Comparison of ENCODE assay signal across 23 cellular contexts in the genomic region with DNA sequence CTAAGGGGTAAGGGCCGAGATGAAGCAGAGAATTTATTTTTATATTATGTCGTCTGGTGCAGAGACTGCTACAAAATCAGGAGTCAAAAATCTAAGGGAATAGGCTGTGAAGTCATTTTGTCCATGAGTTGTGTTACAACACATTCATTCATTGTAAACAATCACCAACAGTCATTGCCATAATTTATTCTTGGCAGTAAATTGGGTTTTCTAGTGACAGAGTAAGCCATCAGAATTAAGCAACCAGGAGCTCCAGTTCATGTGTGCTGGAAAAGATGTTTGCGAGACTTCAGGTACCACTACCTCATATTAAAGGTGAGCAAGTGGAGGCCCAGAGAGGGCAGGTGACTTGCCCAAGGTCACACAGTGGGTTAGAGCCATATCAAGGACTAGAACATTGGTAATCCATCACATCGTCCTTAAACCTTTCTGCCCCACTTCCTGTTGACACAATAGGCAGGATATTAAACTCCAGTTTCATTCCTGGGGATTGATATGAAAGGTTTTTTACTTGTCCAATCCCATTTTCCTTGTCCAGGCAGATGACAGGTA. TPM values are rescaled to one million over a fixed set of nuclear protein-coding genes. Genes with fewer than 3 reads are reported as not detected.
DNase-seq lines count a peak whose midpoint lies in the region; ATAC-seq, FAIRE-seq and TF ChIP-seq lines count a peak whose summit lies in the region.
"Had no signal": no experiment of that assay in that cellular context is flagged by ENCODE, and none has a peak within 500 bp of the region (broad histone marks: within the 10 kb centered on the region; RNA-seq: fewer than 3 reads in every experiment).

No MANE protein-coding gene starts in this region.

- no peaks in the 10 kb centered on the region for H3K9me2 ChIP-seq in GM23248 (ENCODE audit: insufficient read depth)

- no peak for ATAC-seq in heart right ventricle

- H3K36me3 ChIP-seq in GM23248 (ENCODE audit: low read depth) (peaks cover 3% of the 10 kb centered on the region; the same call in 1 of the 2 replicates), neutrophil (peaks cover 7% of the 10 kb centered on the region), heart right ventricle (no peaks in the 10 kb centered on the region)

- TF ChIP-seq CTCF in fibroblast of villous mesenchyme (IDR thresholded peaks at IDR 0.05; ENCODE audit: insufficient read depth, low read depth, low read length) (no peak), neutrophil (IDR thresholded peaks at IDR 0.05) (no peak), chondrocyte (IDR thresholded peaks at IDR 0.05) (no peak), heart right ventricle (IDR thresholded peaks at IDR 0.05) (no peak)

- peaks cover 15% of the 10 kb centered on the region for H3K4me1 Mint-ChIP-seq in chondrocyte (ENCODE audit: low read depth)

- WGBS in GM23248 (ENCODE audit: low coverage in 1 of 2, low lambda C conversion rate in 2 of 2, missing lambda C conversion rate in 2 of 2), 2 experiments, result 69 to 73% methylated on average over 4 of the region's 4 CpGs
- WGBS in heart right ventricle, 2 donors, result 50 to 51% methylated on average over 4 of the region's 4 CpGs

- H3F3A ChIP-seq in GM23248 (ENCODE audit: insufficient read depth), result peaks cover 7% of the 10 kb centered on the region; the same call in 1 of the 2 replicates

- no peak overlapping the region for H3K9ac ChIP-seq in GM23248

- H3K4me1 ChIP-seq in GM23248 (ENCODE audit: insufficient read depth) (0 out of 2 replicates have a peak, but pooled peaks cover 7% of the 10 kb centered on the region), neutrophil (ENCODE audit: control insufficient read depth in 1 of 2, insufficient read depth in 1 of 2, low read depth in 1 of 2, low read length in 1 of 2) (peaks cover 9 to 12% of the 10 kb centered on the region in 2 experiments), heart right ventricle (peaks cover 0 to 37% (median 0%) of the 10 kb centered on the region in 9 donors)

- no peak overlapping the region for H2AFZ ChIP-seq in GM23248

- H3K79me2 ChIP-seq in GM23248 (ENCODE audit: insufficient read depth), result peaks cover 100% of the 10 kb centered on the region

- intact Hi-C loops in heart right ventricle (cut with DNase I), result loop anchor here in 1 of 10 donors (5.0 kb wide), 1 partner anchor 45 kb away; the partner anchor contains the start of gene E2F3

- H3K9me3 Mint-ChIP-seq in chondrocyte (ENCODE audit: low read depth), result peaks cover 2% of the 10 kb centered on the region
- H3K9me3 Mint-ChIP-seq: CD4-positive, alpha-beta T cell; stimulated activated naive CD8-positive, alpha-beta T cell treated with anti-CD3 and anti-CD28 coated beads, Interleukin-15, Interleukin-2, amounts not matched to agents 100 ng/mL and 50 ng/mL, for 24 hours had no signal

- H3K4me3 Mint-ChIP-seq in chondrocyte (ENCODE audit: unreplicated experiment), result no peak overlapping the region
- H3K4me3 Mint-ChIP-seq: CD4-positive, alpha-beta T cell; nephron; stimulated activated naive CD8-positive, alpha-beta T cell treated with anti-CD3 and anti-CD28 coated beads, Interleukin-15, Interleukin-2, amounts not matched to agents 100 ng/mL and 50 ng/mL, for 24 hours had no signal

- DNase-seq in GM23248, result peak; percentile 17
- peak; percentile 31 for DNase-seq in amniotic epithelial cell (ENCODE audit: low read depth)
- peak; percentile 38 for DNase-seq in fibroblast of villous mesenchyme (ENCODE audit: low read depth)
- no peak for DNase-seq in H4 (ENCODE audit: low spot score)
- no peak for DNase-seq in chondrocyte (ENCODE audit: low spot score)
- DNase-seq in heart right ventricle, result no peak
- DNase-seq in HTR-8/SVneo (ENCODE audit: insufficient read length, low spot score), result no peak
- DNase-seq: activated CD4-positive, alpha-beta T cell treated with anti-CD3 and anti-CD28 coated beads for 1 hour; activated gamma-delta T cell treated with Interleukin-2 at 50 U/mL for 16 hours; CD4-positive, alpha-beta T cell; cortex of kidney; GOT3; NCI-H1092; NCI-H187; NCI-H526 treated with DMSO at 0.1 percent for 48 hours; posterior cingulate gyrus; T-helper 1 cell had no signal

- no peak overlapping the region for H3K27ac ChIP-seq in GM23248
- peak overlapping the region; percentile 64 for H3K27ac ChIP-seq in neutrophil
- no peak overlapping the region for H3K27ac ChIP-seq in heart right ventricle

- H3K27me3 ChIP-seq in GM23248 (replicated peaks; ENCODE audit: insufficient read depth), result no peaks in the 10 kb centered on the region
- H3K27me3 ChIP-seq in neutrophil, result no peaks in the 10 kb centered on the region
- H3K27me3 ChIP-seq in heart right ventricle, result no peaks in the 10 kb centered on the region

- no peak overlapping the region for H3K4me3 ChIP-seq in GM23248
- H3K4me3 ChIP-seq in fibroblast of villous mesenchyme (ENCODE audit: low read depth, low read length), result no peak overlapping the region
- H3K4me3 ChIP-seq in neutrophil (ENCODE audit: low read depth in 1 of 2, low read length in 1 of 2), result no peak overlapping the region
- H3K4me3 ChIP-seq in heart right ventricle, result no peak overlapping the region

- no peaks in the 10 kb centered on the region for H3K36me3 Mint-ChIP-seq in chondrocyte (ENCODE audit: low read depth)

- no peaks in the 10 kb centered on the region for H3K27me3 Mint-ChIP-seq in chondrocyte (ENCODE audit: low read depth)
- H3K27me3 Mint-ChIP-seq: CD4-positive, alpha-beta T cell; stimulated activated naive CD8-positive, alpha-beta T cell treated with anti-CD3 and anti-CD28 coated beads, Interleukin-15, Interleukin-2, amounts not matched to agents 100 ng/mL and 50 ng/mL, for 24 hours had no signal

- no peaks in the 10 kb centered on the region for H3K9me3 ChIP-seq in GM23248 (ENCODE audit: low read depth)
- no peaks in the 10 kb centered on the region for H3K9me3 ChIP-seq in neutrophil
- peaks cover 0 to 10% (median 0%) of the 10 kb centered on the region in 11 donors for H3K9me3 ChIP-seq in heart right ventricle

- 0 out of 2 replicates have a peak, but pooled peaks cover 4% of the 10 kb centered on the region for H4K20me1 ChIP-seq in GM23248 (ENCODE audit: insufficient read depth)

- no peak overlapping the region for H3K27ac Mint-ChIP-seq in chondrocyte (ENCODE audit: unreplicated experiment)
- H3K27ac Mint-ChIP-seq: CD4-positive, alpha-beta T cell; stimulated activated naive CD8-positive, alpha-beta T cell treated with anti-CD3 and anti-CD28 coated beads, Interleukin-15, Interleukin-2, amounts not matched to agents 100 ng/mL and 50 ng/mL, for 24 hours had no signal

- in situ Hi-C loops in GM23248 (cut with MboI), result no loop called here

- no peak overlapping the region for H3K4me2 ChIP-seq in GM23248 (ENCODE audit: unreplicated experiment)

- no peak for FAIRE-seq in HTR-8/SVneo (lab: Jason Lieb, UNC)
- FAIRE-seq: endometrium, GM19239, RCC 7860 had no signal

RNA-seq across cellular contexts. Expression of gene E2F3, which starts 46.0 kb away (rescaled TPM):
- 4.1 and 4.8 TPM in 2 replicates for total RNA-seq in GM23248 (2014; rRNA removed; shearing (Covaris generic))
- 6.1 and 7.0 TPM in 2 replicates for polyA plus RNA-seq in GM23248 (2016; fragmentation: Nextera tagmentation; extraction: Ambion mirVana)
- total RNA-seq in fibroblast of villous mesenchyme, result 8.7 and 13.0 TPM in 2 replicates
- 5.3 and 7.9 TPM in 2 replicates for total RNA-seq in H4 (2014; rRNA removed; shearing (Covaris generic))
- 16.8 to 18.3 TPM (median 17.1 TPM) in 3 replicates for total RNA-seq in chondrocyte
- 10 to 100 TPM in 2 of 10 donors, 1 to 10 TPM in 8; 6.1 to 11.9 (median 8.1) TPM for total RNA-seq in heart right ventricle
- 1 to 10 TPM; 2.5 to 4.3 TPM for polyA plus RNA-seq in heart right ventricle

Comparison
In these comparisons a context has a peak if more than half of its experiments do, and no peak if none do; other contexts are left out.
1. DNase-seq: peak in GM23248 (single experiment), amniotic epithelial cell (single experiment) and fibroblast of villous mesenchyme (single experiment); none in H4 (single experiment), chondrocyte (single experiment), heart right ventricle (0 of 2) and HTR-8/SVneo (single experiment).